Comparison of ENCODE assay signal across 9 cellular contexts in the genomic region with DNA sequence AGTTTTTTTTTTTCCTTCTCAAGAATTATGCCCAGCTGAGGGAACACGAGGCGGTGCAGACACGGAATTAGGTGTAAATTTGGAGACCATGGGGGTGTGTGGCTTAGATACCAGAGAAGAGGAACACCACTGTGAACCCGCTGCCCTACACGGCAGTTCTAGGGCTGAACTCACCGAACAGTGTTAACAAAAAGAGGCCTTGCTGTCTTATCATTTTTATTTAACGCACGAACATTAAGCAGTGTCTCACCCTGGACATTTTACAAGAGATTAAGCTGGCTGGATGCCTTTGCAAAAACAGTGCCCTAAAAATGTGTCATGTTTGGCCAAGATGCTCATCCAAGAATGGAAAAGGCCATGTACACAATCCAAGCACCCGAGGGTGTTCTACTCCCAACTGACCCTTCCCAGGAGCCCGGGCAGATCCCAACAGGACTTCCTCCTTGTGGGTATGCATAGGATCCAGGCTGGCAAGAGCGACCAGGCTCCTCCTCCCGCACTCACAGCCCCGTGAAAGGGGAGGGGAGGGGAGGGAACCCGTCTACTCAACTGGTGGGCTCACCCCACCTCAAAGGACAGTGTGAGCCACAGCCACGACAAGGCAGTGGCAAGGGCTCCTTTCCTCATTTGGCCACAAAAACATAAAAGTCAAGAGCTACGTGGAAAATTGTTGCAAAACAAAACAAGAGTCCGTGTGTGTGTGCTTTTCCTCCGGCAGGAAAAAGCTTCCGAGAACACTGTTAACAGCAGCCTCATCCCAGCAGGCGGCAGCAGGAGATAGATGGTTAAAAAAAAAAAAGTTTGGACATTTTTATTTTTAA. TPM values are rescaled to one million over a fixed set of nuclear protein-coding genes. Genes with fewer than 3 reads are reported as not detected.
DNase-seq lines count a peak whose midpoint lies in the region; ATAC-seq and TF ChIP-seq lines count a peak whose summit lies in the region.
"Had no signal": no experiment of that assay in that cellular context is flagged by ENCODE, and none has a peak within 500 bp of the region (broad histone marks: within the 10 kb centered on the region; RNA-seq: fewer than 3 reads in every experiment).

No MANE protein-coding gene starts in this region.

- POLR2A ChIA-PET in activated CD4-positive, alpha-beta T cell treated with anti-CD3 and anti-CD28 coated beads for 36 hours (lab: Charles Lee) = no interaction called here

- H3K9me3 Mint-ChIP-seq in activated CD4-positive, alpha-beta T cell treated with anti-CD3 and anti-CD28 coated beads for 36 hours (ENCODE audit: low read depth) = no peaks in the 10 kb centered on the region
- H3K9me3 Mint-ChIP-seq in dendritic cell treated with granulocyte-macrophage colony-stimulating factor and Interleukin-4, amounts not matched to agents 40 ng/mL and 50 ng/mL, for 4 days = no peaks in the 10 kb centered on the region
- no peaks in the 10 kb centered on the region for H3K9me3 Mint-ChIP-seq in memory B cell
- H3K9me3 Mint-ChIP-seq in activated naive CD4-positive, alpha-beta T cell treated with anti-CD3 and anti-CD28 coated beads for 36 hours = no peaks in the 10 kb centered on the region

- peak; percentile 39 for TF ChIP-seq CTCF in upper lobe of right lung (IDR thresholded peaks at IDR 0.05)

- H3K27ac Mint-ChIP-seq in activated CD4-positive, alpha-beta T cell treated with anti-CD3 and anti-CD28 coated beads for 36 hours = peak overlapping the region; percentile 58
- peak overlapping the region; percentile 88 for H3K27ac Mint-ChIP-seq in dendritic cell treated with granulocyte-macrophage colony-stimulating factor and Interleukin-4, amounts not matched to agents 40 ng/mL and 50 ng/mL, for 4 days
- no peak overlapping the region for H3K27ac Mint-ChIP-seq in memory B cell
- H3K27ac Mint-ChIP-seq in activated naive CD4-positive, alpha-beta T cell treated with anti-CD3 and anti-CD28 coated beads for 36 hours = no peak overlapping the region

- intact Hi-C loops in activated CD4-positive, alpha-beta T cell treated with anti-CD3 and anti-CD28 coated beads for 36 hours (cut with DNase I, micrococcal nuclease) = no loop called here
- intact Hi-C loops in dendritic cell treated with granulocyte-macrophage colony-stimulating factor and Interleukin-4, amounts not matched to agents 40 ng/mL and 50 ng/mL, for 4 days (cut with micrococcal nuclease) = no loop called here
- intact Hi-C loops in upper lobe of right lung (cut with DNase I) = no loop called here
- intact Hi-C loops in activated naive CD4-positive, alpha-beta T cell treated with anti-CD3 and anti-CD28 coated beads for 36 hours (cut with micrococcal nuclease) = no loop called here

- no peaks in the 10 kb centered on the region for H3K27me3 ChIP-seq in upper lobe of right lung

- peaks cover 3% of the 10 kb centered on the region for H3K27me3 Mint-ChIP-seq in activated CD4-positive, alpha-beta T cell treated with anti-CD3 and anti-CD28 coated beads for 36 hours
- H3K27me3 Mint-ChIP-seq in dendritic cell treated with granulocyte-macrophage colony-stimulating factor and Interleukin-4, amounts not matched to agents 40 ng/mL and 50 ng/mL, for 4 days = peaks cover 2% of the 10 kb centered on the region
- H3K27me3 Mint-ChIP-seq in memory B cell = peaks cover 2% of the 10 kb centered on the region
- no peaks in the 10 kb centered on the region for H3K27me3 Mint-ChIP-seq in activated naive CD4-positive, alpha-beta T cell treated with anti-CD3 and anti-CD28 coated beads for 36 hours (ENCODE audit: low read depth)

- CTCF ChIA-PET in activated CD4-positive, alpha-beta T cell treated with anti-CD3 and anti-CD28 coated beads for 36 hours (lab: Charles Lee) = interaction anchor here (0.6 to 1.4 kb wide), 2 partner anchors 111 to 174 kb away, joined by 3 to 5 read pairs; no protein-coding TSS in a partner anchor
- CTCF ChIA-PET in activated naive CD4-positive, alpha-beta T cell treated with anti-CD3 and anti-CD28 coated beads for 36 hours (lab: Charles Lee) = no interaction called here

- DNase-seq in activated CD4-positive, alpha-beta T cell treated with anti-CD3 and anti-CD28 coated beads for 36 hours = no peak
- DNase-seq in activated CD4-positive, alpha-beta T cell treated with anti-CD3 and anti-CD28 coated beads for 4 hours = no peak
- DNase-seq in memory B cell (ENCODE audit: low spot score in 2 of 2) (no peak), upper lobe of right lung (no peak), NCI-H146 (lab: John Stamatoyannopoulos, UW) (no peak)
- no peak for DNase-seq in activated naive CD4-positive, alpha-beta T cell treated with anti-CD3 and anti-CD28 coated beads for 36 hours
- DNase-seq: NCI-H2081 had no signal

- H3K4me1 Mint-ChIP-seq in activated CD4-positive, alpha-beta T cell treated with anti-CD3 and anti-CD28 coated beads for 36 hours = peaks cover 15% of the 10 kb centered on the region
- peaks cover 64% of the 10 kb centered on the region for H3K4me1 Mint-ChIP-seq in dendritic cell treated with granulocyte-macrophage colony-stimulating factor and Interleukin-4, amounts not matched to agents 40 ng/mL and 50 ng/mL, for 4 days (ENCODE audit: low read depth)
- H3K4me1 Mint-ChIP-seq in memory B cell = peaks cover 11% of the 10 kb centered on the region
- H3K4me1 Mint-ChIP-seq in activated naive CD4-positive, alpha-beta T cell treated with anti-CD3 and anti-CD28 coated beads for 36 hours (ENCODE audit: low read depth) = peaks cover 12% of the 10 kb centered on the region

- no peaks in the 10 kb centered on the region for H3K9me3 ChIP-seq in upper lobe of right lung

- H3K36me3 ChIP-seq in upper lobe of right lung = no peaks in the 10 kb centered on the region

- peak overlapping the region; percentile 39 for H3K4me3 ChIP-seq in upper lobe of right lung

- H3K27ac ChIP-seq in upper lobe of right lung = peak overlapping the region; percentile 27

- H3K4me1 ChIP-seq in upper lobe of right lung = peaks cover 40% of the 10 kb centered on the region

- no peaks in the 10 kb centered on the region for H3K36me3 Mint-ChIP-seq in activated CD4-positive, alpha-beta T cell treated with anti-CD3 and anti-CD28 coated beads for 36 hours (ENCODE audit: low read depth)
- H3K36me3 Mint-ChIP-seq in dendritic cell treated with granulocyte-macrophage colony-stimulating factor and Interleukin-4, amounts not matched to agents 40 ng/mL and 50 ng/mL, for 4 days (ENCODE audit: low read depth) = peaks cover 47% of the 10 kb centered on the region
- no peaks in the 10 kb centered on the region for H3K36me3 Mint-ChIP-seq in memory B cell
- H3K36me3 Mint-ChIP-seq in activated naive CD4-positive, alpha-beta T cell treated with anti-CD3 and anti-CD28 coated beads for 36 hours (ENCODE audit: low read depth) = no peaks in the 10 kb centered on the region

- ATAC-seq in activated CD4-positive, alpha-beta T cell treated with anti-CD3 and anti-CD28 coated beads for 36 hours = no peak
- ATAC-seq in memory B cell (ENCODE audit: low read depth) (no peak), upper lobe of right lung (peak; percentile 45), HG03097 (IDR thresholded peaks at IDR 0.05; ENCODE audit: low FRiP score, unreplicated experiment) (no peak)

- no peak overlapping the region for H3K4me3 Mint-ChIP-seq in activated CD4-positive, alpha-beta T cell treated with anti-CD3 and anti-CD28 coated beads for 36 hours
- H3K4me3 Mint-ChIP-seq in dendritic cell treated with granulocyte-macrophage colony-stimulating factor and Interleukin-4, amounts not matched to agents 40 ng/mL and 50 ng/mL, for 4 days = peak overlapping the region; percentile 63
- peak overlapping the region; percentile 11 for H3K4me3 Mint-ChIP-seq in memory B cell
- H3K4me3 Mint-ChIP-seq in activated naive CD4-positive, alpha-beta T cell treated with anti-CD3 and anti-CD28 coated beads for 36 hours = no peak overlapping the region

RNA-seq across cellular contexts. Expression of a gene that starts 20.3 kb away (rescaled TPM):
- 1 to 10 TPM; 6.8 to 7.3 TPM for total RNA-seq in activated CD4-positive, alpha-beta T cell treated with anti-CD3 and anti-CD28 coated beads for 36 hours
- total RNA-seq in upper lobe of right lung = 26.4 TPM
- 1 to 10 TPM; 6.9 to 7.3 TPM for total RNA-seq in activated naive CD4-positive, alpha-beta T cell treated with anti-CD3 and anti-CD28 coated beads for 36 hours

RNA-seq across cellular contexts. Expression of a gene that starts 54.3 kb away (rescaled TPM):
- 10 to 100 TPM; 11.8 to 13.0 TPM for total RNA-seq in activated CD4-positive, alpha-beta T cell treated with anti-CD3 and anti-CD28 coated beads for 36 hours
- 7.4 TPM for total RNA-seq in upper lobe of right lung
- total RNA-seq in activated naive CD4-positive, alpha-beta T cell treated with anti-CD3 and anti-CD28 coated beads for 36 hours = 1 to 10 TPM; 9.6 to 9.8 TPM

Comparison
In these comparisons a context has a peak if more than half of its experiments do, and no peak if none do; other contexts are left out.
1. H3K27ac Mint-ChIP-seq: peak in activated CD4-positive, alpha-beta T cell treated with anti-CD3 and anti-CD28 coated beads for 36 hours (single experiment) and dendritic cell treated with granulocyte-macrophage colony-stimulating factor and Interleukin-4, amounts not matched to agents 40 ng/mL and 50 ng/mL, for 4 days (single experiment); none in memory B cell (single experiment) and activated naive CD4-positive, alpha-beta T cell treated with anti-CD3 and anti-CD28 coated beads for 36 hours (single experiment).
2. H3K4me3 Mint-ChIP-seq: peak in dendritic cell treated with granulocyte-macrophage colony-stimulating factor and Interleukin-4, amounts not matched to agents 40 ng/mL and 50 ng/mL, for 4 days (single experiment) and memory B cell (single experiment); none in activated CD4-positive, alpha-beta T cell treated with anti-CD3 and anti-CD28 coated beads for 36 hours (single experiment) and activated naive CD4-positive, alpha-beta T cell treated with anti-CD3 and anti-CD28 coated beads for 36 hours (single experiment).